Comparison of ENCODE assay signal across 14 cellular contexts in the genomic region with DNA sequence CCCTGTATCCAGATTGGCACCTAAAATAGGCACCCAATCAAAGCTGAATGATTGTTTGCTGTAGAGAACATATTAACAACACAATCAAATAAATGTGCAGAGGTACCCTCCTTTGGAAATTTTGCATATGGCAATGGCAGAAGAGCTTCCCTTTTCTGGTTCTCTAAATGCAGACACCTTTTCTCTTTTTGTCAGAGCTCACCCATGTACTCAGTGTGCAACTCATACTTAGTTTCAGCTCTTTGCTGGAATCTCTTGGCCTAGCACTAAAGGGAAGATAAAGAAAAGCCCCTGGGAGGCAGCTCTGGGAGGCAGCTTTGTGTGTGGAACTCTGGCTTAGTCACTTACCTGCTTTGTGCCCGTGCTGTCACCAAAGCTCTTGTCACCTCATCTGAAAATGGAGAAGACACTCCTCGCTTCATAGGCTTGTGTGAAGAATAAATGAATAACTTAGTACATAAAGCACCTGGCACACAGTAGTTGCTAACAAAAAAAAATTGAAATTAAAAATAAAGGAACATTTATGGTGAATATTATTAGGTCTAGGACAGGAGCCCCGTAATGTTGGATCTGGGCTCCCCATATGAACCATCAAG. TPM values are rescaled to one million over a fixed set of nuclear protein-coding genes. Genes with fewer than 3 reads are reported as not detected.
DNase-seq lines count a peak whose midpoint lies in the region; ATAC-seq and TF ChIP-seq lines count a peak whose summit lies in the region.
"Had no signal": no experiment of that assay in that cellular context is flagged by ENCODE, and none has a peak within 500 bp of the region (broad histone marks: within the 10 kb centered on the region; RNA-seq: fewer than 3 reads in every experiment).

No MANE protein-coding gene starts in this region.

- peak overlapping the region; percentile 70 to 93 (median 84) for H3K27ac Mint-ChIP-seq in naive B cell

- no peaks in the 10 kb centered on the region for H3K27me3 Mint-ChIP-seq in naive B cell

- H3K4me1 Mint-ChIP-seq in naive B cell = peaks cover 71 to 86% (median 71%) of the 10 kb centered on the region in 3 donors

- no peak for TF ChIP-seq CTCF in omental fat pad (IDR thresholded peaks at IDR 0.05)

- DNase-seq in NOMO-1 (lab: John Stamatoyannopoulos, UW; ENCODE audit: unreplicated experiment in 2 of 2) (peak; percentile 21 to 23), NOMO-1 treated with dmso at 0.1 percent for 144 hours (lab: John Stamatoyannopoulos, UW; ENCODE audit: unreplicated experiment) (no peak), NOMO-1 treated with DMSO at 0.1 percent for 48 hours (lab: John Stamatoyannopoulos, UW; ENCODE audit: unreplicated experiment) (peak; percentile 17), naive B cell (peak; percentile 28), HuH-7 (ENCODE audit: low spot score) (no peak), C1 segment of cervical spinal cord (lab: John Stamatoyannopoulos, UW) (no peak), omental fat pad (ENCODE audit: low spot score) (no peak)
- DNase-seq: 8988T; central memory CD4-positive, alpha-beta T cell; effector memory CD4-positive, alpha-beta T cell; left lung; NCI-H1092; NCI-H2227 treated with DMSO at 0.1 percent for 48 hours had no signal

- H3K9me3 Mint-ChIP-seq in naive B cell = peaks cover 0 to under 1% (median 0%) of the 10 kb centered on the region in 7 donors

- peaks cover 21 to 26% of the 10 kb centered on the region in 2 donors for H3K36me3 Mint-ChIP-seq in naive B cell

- H3K4me3 Mint-ChIP-seq in naive B cell = peak overlapping the region in 7 of 8 donors; percentile 22 to 85 (median 62)

- peak; percentile 63 for ATAC-seq in GM18868 (IDR thresholded peaks at IDR 0.05; ENCODE audit: unreplicated experiment)
- peak; percentile 84 to 85 for ATAC-seq in naive B cell (ENCODE audit: low read depth in 2 of 2)
- ATAC-seq in omental fat pad (ENCODE audit: low FRiP score) = no peak
- ATAC-seq: left lung had no signal

RNA-seq across cellular contexts. Expression of gene ST6GAL1, which starts 28.8 kb away (rescaled TPM):
- polyA plus RNA-seq in naive B cell (ENCODE audit: low read depth in 6 of 6) = 100 to 1,000 TPM; 210 to 330 (median 253) TPM
- total RNA-seq in omental fat pad = 100 to 1,000 TPM in 1 of 4 donors, 10 to 100 TPM in 3; 51.3 to 113 (median 65.5) TPM

Comparison
In these comparisons a context has a peak if more than half of its experiments do, and no peak if none do; other contexts are left out.
1. DNase-seq: peak in NOMO-1 (2 of 2), NOMO-1 treated with DMSO at 0.1 percent for 48 hours (single experiment) and naive B cell (single experiment); none in NOMO-1 treated with dmso at 0.1 percent for 144 hours (single experiment), HuH-7 (single experiment), C1 segment of cervical spinal cord (0 of 14) and omental fat pad (single experiment).